Comparison of ENCODE assay signal across 8 cellular contexts in the genomic region with DNA sequence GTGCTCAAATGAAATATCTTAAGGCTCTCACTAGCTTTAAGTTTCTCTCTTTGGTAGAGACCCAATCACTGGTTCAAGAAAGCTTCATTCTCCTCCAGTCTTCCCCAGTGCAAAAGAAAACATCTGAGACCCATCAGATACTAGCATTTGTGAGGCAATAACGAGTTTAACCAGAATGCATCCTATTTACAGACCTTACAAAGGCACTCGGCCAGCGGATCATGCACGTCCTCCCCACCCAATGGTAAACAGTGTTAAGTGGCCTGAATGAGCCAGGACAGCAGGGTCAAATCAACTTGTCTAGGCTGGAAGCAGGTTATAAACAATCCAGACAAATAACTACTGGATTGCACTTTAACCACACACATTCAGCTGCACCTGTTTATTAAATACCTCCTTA. TPM values are rescaled to one million over a fixed set of nuclear protein-coding genes. Genes with fewer than 3 reads are reported as not detected.
DNase-seq lines count a peak whose midpoint lies in the region; ATAC-seq and TF ChIP-seq lines count a peak whose summit lies in the region.
"Not testable (repeated sequence)": the region's sequence is repeated elsewhere in the genome, so short reads cannot be mapped to it uniquely, and the experiment has no call there.
"Had no signal": no experiment of that assay in that cellular context is flagged by ENCODE, and none has a peak within 500 bp of the region (broad histone marks: within the 10 kb centered on the region; RNA-seq: fewer than 3 reads in every experiment).

No MANE protein-coding gene starts in this region.

- POLR2A ChIA-PET in PC-9 (lab: Charles Lee; ENCODE audit: unreplicated experiment): not testable (repeated sequence)

- not testable (repeated sequence) for H4K20me1 ChIP-seq in PC-9 (ENCODE audit: insufficient read depth)

- TF ChIP-seq CTCF in PC-9 (conservative IDR thresholded peaks at IDR 0.05); fibroblast of villous mesenchyme (IDR thresholded peaks at IDR 0.05; ENCODE audit: insufficient read depth, low read depth, low read length); progenitor cell of endocrine pancreas (IDR thresholded peaks at IDR 0.05; ENCODE audit: unreplicated experiment): not testable (repeated sequence)

- not testable (repeated sequence) for H3K4me3 Mint-ChIP-seq in progenitor cell of endocrine pancreas (ENCODE audit: low read depth)

- H3K27ac ChIP-seq in PC-9: peak overlapping the region; percentile 80

- peaks cover 45% of the 10 kb centered on the region for H3K79me2 ChIP-seq in PC-9 (ENCODE audit: low read depth)

- not testable (repeated sequence) for H3K27me3 ChIP-seq in PC-9 (ENCODE audit: insufficient read depth, low read depth)

- not testable (repeated sequence) for H3K9me3 Mint-ChIP-seq in progenitor cell of endocrine pancreas (ENCODE audit: low read depth)

- DNase-seq in DMS53 (lab: John Stamatoyannopoulos, UW): peak; percentile 60
- peak; percentile 25 for DNase-seq in NCI-H1105 treated with DMSO at 0.1 percent for 48 hours (lab: John Stamatoyannopoulos, UW)
- peak; percentile 13 for DNase-seq in NCI-H345 (lab: John Stamatoyannopoulos, UW)
- DNase-seq in PC-9: peak; percentile 32 to 94
- peak; percentile 28 for DNase-seq in fibroblast of villous mesenchyme (ENCODE audit: low read depth)
- peak; percentile 65 for DNase-seq in left lobe of liver (ENCODE audit: low spot score)
- not testable (repeated sequence) for DNase-seq in progenitor cell of endocrine pancreas (ENCODE audit: low spot score, unreplicated experiment)

- H3K9me2 ChIP-seq in PC-9 (ENCODE audit: insufficient read depth): not testable (repeated sequence)

- intact Hi-C loops in PC-9 (cut with micrococcal nuclease; ENCODE audit: unreplicated experiment): not testable (repeated sequence)

- not testable (repeated sequence) for BruUV-seq in PC-9 (replicated peaks; lab: Mats Ljungman, UMichigan)

- H3K9me3 ChIP-seq in PC-9 (ENCODE audit: insufficient read depth, low read depth): not testable (repeated sequence)

- H3K4me2 ChIP-seq in PC-9: peak overlapping the region; percentile 54

- not testable (repeated sequence) for H3K36me3 Mint-ChIP-seq in progenitor cell of endocrine pancreas (ENCODE audit: insufficient read depth)

- H3K4me1 ChIP-seq in PC-9 (replicated peaks; ENCODE audit: insufficient read depth): peaks cover 62% of the 10 kb centered on the region

- not testable (repeated sequence) for H2AFZ ChIP-seq in PC-9

- peak overlapping the region; percentile 84 for H3K27ac Mint-ChIP-seq in progenitor cell of endocrine pancreas

- not testable (repeated sequence) for H3K27me3 Mint-ChIP-seq in progenitor cell of endocrine pancreas

- H3K36me3 ChIP-seq in PC-9 (ENCODE audit: low read depth): not testable (repeated sequence)

- peaks cover 43% of the 10 kb centered on the region for H3F3A ChIP-seq in PC-9 (ENCODE audit: insufficient read depth, low read depth)

- CTCF ChIA-PET in PC-9 (lab: Charles Lee): not testable (repeated sequence)

- 0 out of 2 replicates have a peak overlapping the region, but pooled peaks have one; percentile 6 for H3K4me3 ChIP-seq in PC-9
- H3K4me3 ChIP-seq in fibroblast of villous mesenchyme (ENCODE audit: low read depth, low read length): not testable (repeated sequence)

- H3K4me1 Mint-ChIP-seq in progenitor cell of endocrine pancreas (ENCODE audit: low read depth): peaks cover 16% of the 10 kb centered on the region

- not testable (repeated sequence) for ATAC-seq in left lobe of liver

RNA-seq across cellular contexts. Expression of a gene that starts 48.3 kb away (rescaled TPM):
- total RNA-seq in PC-9 (2021): 15.9 and 23.6 TPM in 2 replicates
- 9.7 and 13.8 TPM in 2 replicates for total RNA-seq in fibroblast of villous mesenchyme
- total RNA-seq in left lobe of liver: 2.7 TPM
- total RNA-seq in progenitor cell of endocrine pancreas: 7.0 and 7.4 TPM in 2 replicates

RNA-seq across cellular contexts. Expression of a gene that starts 48.4 kb away (rescaled TPM):
- 27.8 and 30.1 TPM in 2 replicates for total RNA-seq in PC-9 (2021)
- total RNA-seq in fibroblast of villous mesenchyme: 3.5 and 13.8 TPM in 2 replicates
- total RNA-seq in left lobe of liver: 0.48 TPM
- 41.5 and 43.3 TPM in 2 replicates for total RNA-seq in progenitor cell of endocrine pancreas
- total RNA-seq: CD8-positive, alpha-beta T cell had no signal
